In genomic region chr6:55812509-55812908, GRCh38 we compare ENCODE assay signal across 16 cellular contexts.
"Had no signal": no experiment of that assay in that cellular context is flagged by ENCODE, and none has a peak within 500 bp of the region (broad histone marks: within the 10 kb centered on the region; RNA-seq: fewer than 3 reads in every experiment).

No MANE protein-coding gene starts in this region.

- H3K27ac ChIP-seq: breast epithelium, foreskin keratinocyte, neutrophil, thyroid gland, uterus had no signal

- H3K4me1 ChIP-seq: breast epithelium, foreskin keratinocyte, thyroid gland, uterus had no signal

- H3K36me3 ChIP-seq: neutrophil, thyroid gland, uterus had no signal

- FAIRE-seq: endothelial cell of umbilical vein had no signal

- H3K27me3 ChIP-seq: breast epithelium, foreskin keratinocyte, neutrophil, thyroid gland, uterus had no signal

- H3K4me3 ChIP-seq: breast epithelium, mucosa of descending colon, thyroid gland, uterus had no signal

- H3K9me3 ChIP-seq: breast epithelium, mucosa of descending colon, neutrophil, thyroid gland, uterus had no signal

- ATAC-seq: activated T-cell treated with anti-CD3 and anti-CD28 coated beads, Interleukin-2, amount 50 U/mL, for 4 hours; foreskin keratinocyte; mucosa of descending colon; naive thymus-derived CD8-positive, alpha-beta T cell; right cardiac atrium had no signal

- DNase-seq: activated CD4-positive, alpha-beta T cell treated with anti-CD3 and anti-CD28 coated beads, Interleukin-2, amount 50 U/mL, for 48 hours; activated CD4-positive, CD25-positive, alpha-beta regulatory T cell treated with anti-CD3 and anti-CD28 coated beads, Interleukin-2, amount 50 U/mL, for 72 hours; activated effector memory CD4-positive, alpha-beta T cell treated with anti-CD3 and anti-CD28 coated beads, Interleukin-2, amount 50 U/mL, for 16 hours; activated naive CD8-positive, alpha-beta T cell treated with anti-CD3 and anti-CD28 coated beads for 36 hours; activated T-cell treated with anti-CD3 and anti-CD28 coated beads, Interleukin-2, amount 50 U/mL, for 4 hours; anterior cingulate cortex; foreskin keratinocyte; mucosa of descending colon; naive thymus-derived CD8-positive, alpha-beta T cell; right cardiac atrium; small intestine; thyroid gland; uterus had no signal
